Comparison of ENCODE assay signal across 8 cellular contexts in the genomic region with DNA sequence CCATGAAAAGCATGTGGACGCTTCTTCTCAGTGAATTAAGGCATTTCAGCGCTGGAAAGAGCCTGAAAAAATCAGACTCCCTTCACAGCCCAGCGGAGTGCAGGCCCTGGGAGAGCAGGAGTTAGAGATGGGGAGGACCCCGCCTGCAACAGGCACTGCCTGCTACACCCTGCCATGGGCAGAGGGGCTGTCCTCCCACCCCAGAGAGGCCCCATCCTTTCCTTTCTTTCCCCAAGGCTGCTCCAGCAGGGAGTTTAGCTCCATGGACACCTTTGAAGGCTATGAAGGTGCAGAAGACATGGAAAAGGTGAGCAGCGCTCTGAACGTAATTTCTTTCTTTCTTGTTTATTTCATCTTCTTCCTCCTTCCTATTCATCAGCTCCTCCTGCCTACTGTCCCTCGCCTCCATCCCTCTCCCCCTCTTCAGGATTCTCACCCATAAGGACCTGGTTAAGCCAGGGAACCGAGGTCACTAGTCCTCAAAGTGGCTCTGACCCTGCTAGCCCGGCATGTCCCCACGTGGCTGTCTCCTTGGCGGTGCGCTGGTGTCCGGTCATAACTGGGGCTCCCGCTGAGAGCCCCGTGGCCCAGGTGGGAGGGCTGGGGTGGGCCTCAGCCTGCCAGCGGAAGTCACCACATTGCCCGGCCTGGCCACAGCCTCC. TPM values are rescaled to one million over a fixed set of nuclear protein-coding genes. Genes with fewer than 3 reads are reported as not detected.
DNase-seq lines count a peak whose midpoint lies in the region; ATAC-seq, FAIRE-seq and TF ChIP-seq lines count a peak whose summit lies in the region.

No MANE protein-coding gene starts in this region.

- no peaks in the 10 kb centered on the region for H3K9me3 Mint-ChIP-seq in T-cell

- H2AFZ ChIP-seq in parathyroid adenoma, result peak overlapping the region; percentile 99

- DNase-seq in GM19239 (ENCODE audit: insufficient read length, low spot score) (no peak), T-cell (peak in 1 of 34 experiments; percentile 9), erythroblast (lab: John Stamatoyannopoulos, UW) (peak; percentile 46 to 54), DMS114 treated with DMSO at 0.1 percent for 48 hours (lab: John Stamatoyannopoulos, UW; ENCODE audit: unreplicated experiment) (no peak)

- no peaks in the 10 kb centered on the region for H3K27me3 ChIP-seq in parathyroid adenoma (ENCODE audit: control insufficient read depth, insufficient read depth, low read length)

- no peak overlapping the region for H3K27ac Mint-ChIP-seq in T-cell

- POLR2A ChIA-PET in T-cell (lab: Charles Lee), result interaction anchor here in 1 of 2 donors (0.5 to 0.6 kb wide), 2 partner anchors 139 to 917 kb away, joined by 3 to 7 read pairs; no protein-coding TSS in a partner anchor

- peaks cover 9% of the 10 kb centered on the region for H3K4me1 ChIP-seq in parathyroid adenoma

- H3K27me3 Mint-ChIP-seq in T-cell, result peaks cover 43 to 50% of the 10 kb centered on the region in 2 donors

- H3K9me3 ChIP-seq in parathyroid adenoma (ENCODE audit: control insufficient read depth, low read length), result no peaks in the 10 kb centered on the region

- H3K4me3 ChIP-seq in parathyroid adenoma (ENCODE audit: low read depth, low read length), result no peak overlapping the region

- H3K36me3 ChIP-seq in parathyroid adenoma (ENCODE audit: control insufficient read depth, insufficient read depth, low read length), result no peaks in the 10 kb centered on the region

- TF ChIP-seq POLR2A in erythroblast (IDR thresholded peaks at IDR 0.05; ENCODE audit: low read length), result no peak

- H3K4me3 Mint-ChIP-seq in T-cell, result peak overlapping the region; percentile 39 to 73 (median 67)

- no peaks in the 10 kb centered on the region for H3K36me3 Mint-ChIP-seq in T-cell

- H3K4me2 ChIP-seq in parathyroid adenoma (ENCODE audit: low read length), result peak overlapping the region; percentile 50

- no peaks in the 10 kb centered on the region for H3K79me2 ChIP-seq in parathyroid adenoma

- ATAC-seq in T-cell (replicated peaks in 1 of 4) (peak in 2 of 4 experiments; percentile 6 to 11), GM21717 (IDR thresholded peaks at IDR 0.05; ENCODE audit: unreplicated experiment) (no peak), HG02938 (IDR thresholded peaks at IDR 0.05; ENCODE audit: unreplicated experiment) (no peak), HG03460 (IDR thresholded peaks at IDR 0.05; ENCODE audit: unreplicated experiment) (no peak)

- H3K4me1 Mint-ChIP-seq in T-cell, result peaks cover 15 to 24% (median 22%) of the 10 kb centered on the region in 3 donors

- CTCF ChIA-PET in T-cell (lab: Charles Lee), result interaction anchor here in 1 of 2 donors (0.6 to 2.0 kb wide), 4 partner anchors 210 to 883 kb away, joined by 3 to 10 read pairs (median 4); no protein-coding TSS in a partner anchor

- H3K9ac ChIP-seq in parathyroid adenoma, result no peak overlapping the region

- H3K27ac ChIP-seq in parathyroid adenoma, result no peak overlapping the region

- TF ChIP-seq CTCF in parathyroid adenoma (IDR thresholded peaks at IDR 0.05), result no peak

- peak; percentile 58 for FAIRE-seq in GM19239 (lab: Jason Lieb, UNC)

RNA-seq across cellular contexts. Expression of gene ADIPOQ, which starts 16.1 kb away (rescaled TPM):
- total RNA-seq in T-cell, result not detected

RNA-seq across cellular contexts. Expression of gene RFC4, which starts 20.2 kb away (rescaled TPM):
- total RNA-seq in T-cell, result 10 to 100 TPM; 13.4 to 21.0 (median 19.2) TPM

RNA-seq across cellular contexts. Expression of gene EIF4A2, which starts 43.1 kb away (rescaled TPM):
- total RNA-seq in T-cell, result 100 to 1,000 TPM; 544 to 870 (median 576) TPM

Comparison
In these comparisons a context has a peak if more than half of its experiments do, and no peak if none do; other contexts are left out.
1. DNase-seq: peak in erythroblast (2 of 2); none in GM19239 (single experiment) and DMS114 treated with DMSO at 0.1 percent for 48 hours (single experiment).